ENCODE assay signal across 1 cellular context in genomic region chr9:88462191-88462590, GRCh38.
TF ChIP-seq lines count a peak whose summit lies in the region.

No MANE protein-coding gene starts in this region.

TF ChIP-seq in IMR-90, 13 proteins besides CTCF, POLR2A, EP300 and RAD21 (continued from another document):
- no peak for TF ChIP-seq CEBPB (IDR thresholded peaks at IDR 0.05; ENCODE audit: low read depth, low read length)
- TF ChIP-seq FOS (IDR thresholded peaks at IDR 0.05; ENCODE audit: low read depth, low read length), result no peak
- TF ChIP-seq CHD1 (IDR thresholded peaks at IDR 0.05; ENCODE audit: low read depth, low read length), result no peak
